1 cellular context compared by ENCODE assay signal in genomic region chr22:26590525-26590858, GRCh38.
TF ChIP-seq lines count a peak whose summit lies in the region.

No MANE protein-coding gene starts in this region.

TF ChIP-seq in H1, 55 proteins besides CTCF, POLR2A, EP300 and RAD21:
- TF ChIP-seq SP4 (IDR thresholded peaks at IDR 0.05; ENCODE audit: low read length) = no peak
- TF ChIP-seq GTF2F1 (IDR thresholded peaks at IDR 0.05; ENCODE audit: borderline replicate concordance, low read depth, low read length) = no peak
- TF ChIP-seq MAX (IDR thresholded peaks at IDR 0.05) = no peak
- no peak for TF ChIP-seq ATF3 (IDR thresholded peaks at IDR 0.05; ENCODE audit: insufficient read depth, low read depth, low read length)
- no peak for TF ChIP-seq POLR2AphosphoS5 (IDR thresholded peaks at IDR 0.05; ENCODE audit: low read depth, low read length)
- no peak for TF ChIP-seq CHD7 (IDR thresholded peaks at IDR 0.05; ENCODE audit: insufficient replicate concordance, low read length)
- no peak for TF ChIP-seq CREB1 (IDR thresholded peaks at IDR 0.05)
- TF ChIP-seq TBP (IDR thresholded peaks at IDR 0.05; ENCODE audit: low read depth, low read length) = no peak
- no peak for TF ChIP-seq NANOG (IDR thresholded peaks at IDR 0.05; ENCODE audit: insufficient read depth, low read depth, low read length, poor library complexity, severe bottlenecking)
- TF ChIP-seq CBX5 (IDR thresholded peaks at IDR 0.05; ENCODE audit: low read depth, low read length) = no peak
